ENCODE assay signal across 20 cellular contexts in the genomic region with DNA sequence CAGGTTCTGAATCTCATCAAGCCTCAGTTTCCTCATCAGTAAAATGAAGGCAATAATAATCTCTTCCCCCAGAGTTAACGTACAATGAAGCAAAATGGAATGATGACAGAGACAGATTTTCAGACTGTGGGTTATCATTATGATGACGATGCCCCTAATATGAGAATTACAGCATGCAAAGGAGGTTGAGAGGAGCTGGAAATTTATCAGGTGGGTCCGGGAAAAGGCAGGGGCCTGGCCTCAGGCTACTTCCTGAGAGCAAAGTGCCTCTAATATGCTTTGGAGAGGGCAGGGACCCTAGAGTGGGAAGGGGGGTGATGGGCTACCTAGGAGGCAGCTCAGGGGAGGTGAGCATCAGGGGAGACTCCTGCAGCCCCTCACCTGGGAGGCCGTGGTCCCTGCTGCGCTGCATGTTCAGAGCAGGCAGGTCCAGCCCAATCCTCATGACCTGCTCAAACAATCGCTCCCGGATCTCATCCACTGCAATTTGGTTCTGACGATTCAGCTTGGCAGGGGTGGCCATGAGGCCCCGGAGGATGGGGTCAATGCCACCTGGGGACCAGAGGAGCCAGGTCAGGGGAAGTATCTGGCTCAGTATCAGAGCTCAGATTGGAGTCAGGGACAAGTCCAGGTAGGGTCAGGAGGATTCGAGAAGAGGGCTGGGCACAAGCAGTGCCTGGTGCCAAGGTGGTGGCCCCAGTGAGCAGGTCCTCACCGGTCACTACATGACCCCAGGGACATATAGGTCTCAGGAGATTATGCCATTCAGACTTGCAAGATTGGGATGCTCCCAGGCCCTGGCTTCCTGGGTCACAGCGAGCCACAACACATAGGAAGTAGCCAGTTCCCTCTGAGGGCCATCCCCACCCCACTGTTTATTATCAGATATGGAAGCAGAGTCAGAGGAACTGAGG. TPM values are rescaled to one million over a fixed set of nuclear protein-coding genes. Genes with fewer than 3 reads are reported as not detected.
"Had no signal": no experiment of that assay in that cellular context is flagged by ENCODE, and none has a peak within 500 bp of the region (broad histone marks: within the 10 kb centered on the region; RNA-seq: fewer than 3 reads in every experiment).

No MANE protein-coding gene starts in this region.

- H3K27ac Mint-ChIP-seq: activated CD4-positive, alpha-beta memory T cell treated with anti-CD3 and anti-CD28 coated beads for 36 hours; memory B cell; stimulated activated naive CD8-positive, alpha-beta T cell treated with anti-CD3 and anti-CD28 coated beads, Interleukin-15, Interleukin-2, amounts not matched to agents 100 ng/mL and 50 ng/mL, for 24 hours had no signal

- H3K9me3 Mint-ChIP-seq: activated CD4-positive, alpha-beta memory T cell treated with anti-CD3 and anti-CD28 coated beads for 36 hours; activated T-cell treated with anti-CD3 and anti-CD28 coated beads, Interleukin-2, amount 50 U/mL, for 4 hours; memory B cell; stimulated activated naive CD8-positive, alpha-beta T cell treated with anti-CD3 and anti-CD28 coated beads, Interleukin-15, Interleukin-2, amounts not matched to agents 100 ng/mL and 50 ng/mL, for 24 hours had no signal

- H3K4me3 Mint-ChIP-seq: activated CD4-positive, alpha-beta memory T cell treated with anti-CD3 and anti-CD28 coated beads for 36 hours; activated T-cell treated with anti-CD3 and anti-CD28 coated beads, Interleukin-2, amount 50 U/mL, for 4 hours; memory B cell; naive thymus-derived CD4-positive, alpha-beta T cell; stimulated activated naive CD8-positive, alpha-beta T cell treated with anti-CD3 and anti-CD28 coated beads, Interleukin-15, Interleukin-2, amounts not matched to agents 100 ng/mL and 50 ng/mL, for 24 hours had no signal

- H3K4me3 ChIP-seq: breast epithelium, heart right ventricle, tibial nerve, uterus had no signal

- H3K4me1 ChIP-seq: breast epithelium, parathyroid adenoma, tibial nerve, uterus had no signal

- H3K9me3 ChIP-seq: breast epithelium, heart right ventricle, tibial nerve, uterus had no signal

- H3K36me3 ChIP-seq: breast epithelium, heart right ventricle, tibial nerve, uterus, WERI-Rb-1 had no signal

- H3K27me3 ChIP-seq: uterus had no signal

- H3K36me3 Mint-ChIP-seq: activated CD4-positive, alpha-beta memory T cell treated with anti-CD3 and anti-CD28 coated beads for 36 hours; memory B cell; naive thymus-derived CD4-positive, alpha-beta T cell had no signal

- H3K27ac ChIP-seq: breast epithelium, heart right ventricle, parathyroid adenoma, tibial nerve, uterus, WERI-Rb-1 had no signal

- DNase-seq: activated effector memory CD4-positive, alpha-beta T cell treated with Interleukin-2 at 50 U/mL for 16 hours; activated naive CD4-positive, alpha-beta T cell treated with anti-CD3 and anti-CD28 coated beads, Interleukin-2, amount 50 U/mL, for 16 hours; activated T-cell treated with anti-CD3 and anti-CD28 coated beads, Interleukin-2, amount 50 U/mL, for 4 hours; cortex of kidney; effector CD4-positive, alpha-beta T cell; heart right ventricle; naive thymus-derived CD4-positive, alpha-beta T cell; stimulated activated CD4-positive, alpha-beta T cell treated with anti-CD3 and anti-CD28 coated beads, Interleukin-2, amount 100 ng/mL, for 24 hours; uterus; WERI-Rb-1 had no signal

RNA-seq across cellular contexts. Expression of a gene that starts 8.1 kb away (rescaled TPM):
- total RNA-seq: activated T-cell treated with anti-CD3 and anti-CD28 coated beads, Interleukin-2, amount 50 U/mL, for 4 hours; astrocyte; tibial nerve had no signal
- polyA plus RNA-seq: naive thymus-derived CD4-positive, alpha-beta T cell had no signal

RNA-seq across cellular contexts. Expression of a gene that starts 34.2 kb away (rescaled TPM):
- total RNA-seq: activated CD4-positive, alpha-beta memory T cell treated with anti-CD3 and anti-CD28 coated beads for 36 hours; astrocyte; heart right ventricle; liver; mucosa of gallbladder; tibial nerve; uterus had no signal
- polyA plus RNA-seq: esophagus; heart right ventricle; liver; naive thymus-derived CD4-positive, alpha-beta T cell had no signal
